In genomic region chr11:117457031-117457785, GRCh38 we compare ENCODE assay signal across 18 cellular contexts.
A peak's percentile ranks its signal among the peaks of the same experiment; 100 is the strongest.
DNase-seq lines count a peak whose midpoint lies in the region; ATAC-seq and TF ChIP-seq lines count a peak whose summit lies in the region.
"Had no signal": no experiment of that assay in that cellular context is flagged by ENCODE, and none has a peak within 500 bp of the region (broad histone marks: within the 10 kb centered on the region; RNA-seq: fewer than 3 reads in every experiment).

No MANE protein-coding gene starts in this region.

- H3K4me3 ChIP-seq in right atrium auricular region (no peak overlapping the region), lower lobe of right lung (no peak overlapping the region)

- TF ChIP-seq CTCF in glutamatergic neuron (IDR thresholded peaks at IDR 0.05; ENCODE audit: partially characterized antibody, unreplicated experiment) = no peak
- no peak for TF ChIP-seq CTCF in right atrium auricular region (IDR thresholded peaks at IDR 0.05)
- TF ChIP-seq CTCF in lower lobe of right lung (IDR thresholded peaks at IDR 0.05) = no peak

- H3K27ac Mint-ChIP-seq in glutamatergic neuron (ENCODE audit: unreplicated experiment) = no peak overlapping the region
- H3K27ac Mint-ChIP-seq: nephron had no signal

- peaks cover 7% of the 10 kb centered on the region for H3K27me3 Mint-ChIP-seq in glutamatergic neuron (ENCODE audit: unreplicated experiment)

- H3K27ac ChIP-seq in right atrium auricular region (no peak overlapping the region), lower lobe of right lung (no peak overlapping the region)

- H3K36me3 Mint-ChIP-seq in glutamatergic neuron (ENCODE audit: unreplicated experiment) = peaks cover 20% of the 10 kb centered on the region

- H3K9me3 ChIP-seq in right atrium auricular region (peaks cover 0 to 16% of the 10 kb centered on the region in 2 donors), lower lobe of right lung (peaks cover 8% of the 10 kb centered on the region)

- H3K27me3 ChIP-seq in right atrium auricular region (no peaks in the 10 kb centered on the region), lower lobe of right lung (ENCODE audit: low read depth) (no peaks in the 10 kb centered on the region)

- DNase-seq in DMS79 (lab: John Stamatoyannopoulos, UW) (peak; percentile 58), NCI-H146 (lab: John Stamatoyannopoulos, UW) (peak; percentile 72), NCI-H526 (lab: John Stamatoyannopoulos, UW) (peak; percentile 84 to 95), glutamatergic neuron (peak; percentile 39), right atrium auricular region (ENCODE audit: low spot score) (no peak), GOT3 (lab: John Stamatoyannopoulos, UW) (no peak), OCI-M2 (lab: John Stamatoyannopoulos, UW; ENCODE audit: unreplicated experiment) (no peak), lower lobe of right lung (no peak)
- DNase-seq: activated CD4-positive, alpha-beta T cell treated with anti-CD3 and anti-CD28 coated beads, Interleukin-2, amount 50 U/mL, for 1 hour; AML-193; anterior cingulate cortex; EL; hypothalamus; IMR-90; NCI-H1694; right cardiac atrium; stimulated activated naive CD4-positive, alpha-beta T cell had no signal

- H3K36me3 ChIP-seq in right atrium auricular region (no peaks in the 10 kb centered on the region), lower lobe of right lung (no peaks in the 10 kb centered on the region)

- no peaks in the 10 kb centered on the region for H3K4me1 Mint-ChIP-seq in glutamatergic neuron (ENCODE audit: low read depth, unreplicated experiment)

- intact Hi-C loops in lower lobe of right lung (cut with DNase I) = no loop called here

- H3K4me1 ChIP-seq in right atrium auricular region (no peaks in the 10 kb centered on the region), lower lobe of right lung (no peaks in the 10 kb centered on the region)

- no peak for ATAC-seq in lower lobe of right lung

- H3K4me3 Mint-ChIP-seq in glutamatergic neuron (ENCODE audit: unreplicated experiment) = no peak overlapping the region

- H3K9me3 Mint-ChIP-seq in glutamatergic neuron (ENCODE audit: unreplicated experiment) = peaks cover 8% of the 10 kb centered on the region

Comparison
In these comparisons a context has a peak if more than half of its experiments do, and no peak if none do; other contexts are left out.
1. DNase-seq: peak in DMS79 (single experiment), NCI-H146 (single experiment), NCI-H526 (2 of 2) and glutamatergic neuron (single experiment); none in right atrium auricular region (single experiment), GOT3 (single experiment), OCI-M2 (single experiment) and lower lobe of right lung (single experiment).